In the genomic region with DNA sequence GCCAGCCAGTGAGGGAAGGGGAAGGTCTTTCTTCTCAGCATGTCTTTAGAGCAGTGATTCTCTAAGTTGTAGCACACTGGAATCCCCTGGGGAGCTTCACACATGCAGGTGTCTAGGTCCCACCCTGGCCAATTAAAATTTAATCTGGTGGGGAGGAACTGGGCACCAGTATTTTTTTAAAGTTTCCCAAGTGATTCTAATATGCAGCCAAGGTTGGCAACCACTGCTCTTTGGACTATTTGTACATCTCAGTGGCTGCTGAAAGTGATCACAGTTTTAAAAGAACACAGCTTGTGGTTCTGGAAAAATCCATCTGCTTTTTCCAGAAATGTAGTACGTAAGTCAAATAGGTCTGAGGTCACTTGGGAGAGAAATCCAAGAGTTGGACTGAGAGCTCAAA, we compare ENCODE assay signal across 18 cellular contexts.
"Had no signal": no experiment of that assay in that cellular context is flagged by ENCODE, and none has a peak within 500 bp of the region (broad histone marks: within the 10 kb centered on the region; RNA-seq: fewer than 3 reads in every experiment).

No MANE protein-coding gene starts in this region.

- ATAC-seq: activated naive CD8-positive, alpha-beta T cell treated with anti-CD3 and anti-CD28 coated beads, Interleukin-2, amount 50 U/mL, for 24 hours; esophagus mucosa; pancreas; stimulated activated naive B cell treated with anti-CD40 and anti-IgM and Interleukin-4, amounts not matched to agents 10 μg/mL and 1 μg/mL and 100 μg/mL, for 72 hours had no signal

- H3K9me3 ChIP-seq: ascending aorta, colonic mucosa, pancreas, transverse colon had no signal

- H3K36me3 Mint-ChIP-seq: naive B cell had no signal

- H3K4me3 Mint-ChIP-seq: activated CD4-positive, alpha-beta T cell treated with anti-CD3 and anti-CD28 coated beads, Interleukin-2, amount 10 ng/mL, durations not matched to agents 24 days and 14 days; activated naive CD8-positive, alpha-beta T cell treated with anti-CD3 and anti-CD28 coated beads, Interleukin-2, amount 50 U/mL, for 24 hours; activated T-helper 1 cell treated with anti-CD3 and anti-CD28 coated beads, Interleukin-12 subunit alpha, Interleukin-12 subunit beta, Interleukin-2, Interleukin-4 antibody, amounts not matched to agents 30 ng/mL and 10 ng/mL and 1 ng/mL, durations not matched to agents 14 hours and 24 hours and 36 hours; naive B cell; stimulated activated naive B cell treated with anti-CD40 and anti-IgM and Interleukin-4, amounts not matched to agents 10 μg/mL and 1 μg/mL and 100 μg/mL, for 72 hours had no signal

- H3K27ac Mint-ChIP-seq: activated CD4-positive, alpha-beta T cell treated with anti-CD3 and anti-CD28 coated beads, Interleukin-2, amount 10 ng/mL, durations not matched to agents 24 days and 14 days; activated naive CD8-positive, alpha-beta T cell treated with anti-CD3 and anti-CD28 coated beads, Interleukin-2, amount 50 U/mL, for 24 hours; activated T-helper 1 cell treated with anti-CD3 and anti-CD28 coated beads, Interleukin-12 subunit alpha, Interleukin-12 subunit beta, Interleukin-2, Interleukin-4 antibody, amounts not matched to agents 30 ng/mL and 10 ng/mL and 1 ng/mL, durations not matched to agents 14 hours and 24 hours and 36 hours; stimulated activated naive B cell treated with anti-CD40 and anti-IgM and Interleukin-4, amounts not matched to agents 10 μg/mL and 1 μg/mL and 100 μg/mL, for 72 hours had no signal

- H3K27ac ChIP-seq: ascending aorta, cardiac muscle cell, colonic mucosa, pancreas, transverse colon had no signal

- H3K36me3 ChIP-seq: ascending aorta, cardiac muscle cell, colonic mucosa, pancreas, transverse colon had no signal

- H3K27me3 ChIP-seq: ascending aorta, cardiac muscle cell, colonic mucosa, pancreas, transverse colon had no signal

- H3K4me1 ChIP-seq: colonic mucosa, pancreas had no signal

- H3K27me3 Mint-ChIP-seq: activated CD4-positive, alpha-beta T cell treated with anti-CD3 and anti-CD28 coated beads, Interleukin-2, amount 10 ng/mL, durations not matched to agents 24 days and 14 days; activated naive CD8-positive, alpha-beta T cell treated with anti-CD3 and anti-CD28 coated beads, Interleukin-2, amount 50 U/mL, for 24 hours; naive B cell; stimulated activated naive B cell treated with anti-CD40 and anti-IgM and Interleukin-4, amounts not matched to agents 10 μg/mL and 1 μg/mL and 100 μg/mL, for 72 hours had no signal

- DNase-seq: activated CD4-positive, alpha-beta T cell treated with anti-CD3 and anti-CD28 coated beads, Interleukin-2, amount 10 ng/mL, durations not matched to agents 24 days and 14 days; activated CD4-positive, CD25-positive, alpha-beta regulatory T cell; activated CD8-positive, alpha-beta memory T cell treated with anti-CD3 and anti-CD28 coated beads for 24 hours; activated naive CD4-positive, alpha-beta T cell; activated naive CD8-positive, alpha-beta T cell treated with anti-CD3 and anti-CD28 coated beads, Interleukin-2, amount 50 U/mL, for 24 hours; colonic mucosa; foreskin melanocyte; mammary epithelial cell; naive B cell; pancreas; stimulated activated CD4-positive, alpha-beta T cell treated with anti-CD3 and anti-CD28 coated beads, Interleukin-15, amount 100 ng/mL, for 24 hours; stimulated activated CD4-positive, alpha-beta T cell treated with anti-CD3 and anti-CD28 coated beads, Interleukin-4, amount 100 ng/mL, for 1 hour; stimulated activated naive B cell treated with anti-CD40 and anti-IgM and Interleukin-4, amounts not matched to agents 10 μg/mL and 1 μg/mL and 100 μg/mL, for 72 hours; transverse colon had no signal

- H3K4me3 ChIP-seq: ascending aorta, cardiac muscle cell, colonic mucosa, pancreas, transverse colon had no signal

- H3K9me3 Mint-ChIP-seq: activated CD4-positive, alpha-beta T cell treated with anti-CD3 and anti-CD28 coated beads, Interleukin-2, amount 10 ng/mL, durations not matched to agents 24 days and 14 days; activated naive CD8-positive, alpha-beta T cell treated with anti-CD3 and anti-CD28 coated beads, Interleukin-2, amount 50 U/mL, for 24 hours; activated T-helper 1 cell treated with anti-CD3 and anti-CD28 coated beads, Interleukin-12 subunit alpha, Interleukin-12 subunit beta, Interleukin-2, Interleukin-4 antibody, amounts not matched to agents 30 ng/mL and 10 ng/mL and 1 ng/mL, durations not matched to agents 14 hours and 24 hours and 36 hours; naive B cell; stimulated activated naive B cell treated with anti-CD40 and anti-IgM and Interleukin-4, amounts not matched to agents 10 μg/mL and 1 μg/mL and 100 μg/mL, for 72 hours had no signal
